In genomic region chr12:130831876-130832405, GRCh38 we compare ENCODE assay signal across 1 cellular context.
TF ChIP-seq lines count a peak whose summit lies in the region.

No MANE protein-coding gene starts in this region.

TF ChIP-seq in HepG2, 621 proteins besides CTCF, POLR2A, EP300 and RAD21 (continued from another document):
- TF ChIP-seq ZNF329 (CRISPR knock-in tag; IDR thresholded peaks at IDR 0.05; ENCODE audit: low read depth): no peak
- no peak for TF ChIP-seq ZNF547 (CRISPR knock-in tag; IDR thresholded peaks at IDR 0.05)
- no peak for TF ChIP-seq STAT6 (CRISPR knock-in tag; IDR thresholded peaks at IDR 0.05; ENCODE audit: borderline replicate concordance)
- TF ChIP-seq, protein P1, sequence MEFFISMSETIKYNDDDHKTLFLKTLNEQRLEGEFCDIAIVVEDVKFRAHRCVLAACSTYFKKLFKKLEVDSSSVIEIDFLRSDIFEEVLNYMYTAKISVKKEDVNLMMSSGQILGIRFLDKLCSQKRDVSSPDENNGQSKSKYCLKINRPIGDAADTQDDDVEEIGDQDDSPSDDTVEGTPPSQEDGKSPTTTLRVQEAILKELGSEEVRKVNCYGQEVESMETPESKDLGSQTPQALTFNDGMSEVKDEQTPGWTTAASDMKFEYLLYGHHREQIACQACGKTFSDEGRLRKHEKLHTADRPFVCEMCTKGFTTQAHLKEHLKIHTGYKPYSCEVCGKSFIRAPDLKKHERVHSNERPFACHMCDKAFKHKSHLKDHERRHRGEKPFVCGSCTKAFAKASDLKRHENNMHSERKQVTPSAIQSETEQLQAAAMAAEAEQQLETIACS (CRISPR knock-in tag; IDR thresholded peaks at IDR 0.05): no peak
- TF ChIP-seq NR3C1 (CRISPR knock-in tag; IDR thresholded peaks at IDR 0.05): no peak
- TF ChIP-seq, protein P2, sequence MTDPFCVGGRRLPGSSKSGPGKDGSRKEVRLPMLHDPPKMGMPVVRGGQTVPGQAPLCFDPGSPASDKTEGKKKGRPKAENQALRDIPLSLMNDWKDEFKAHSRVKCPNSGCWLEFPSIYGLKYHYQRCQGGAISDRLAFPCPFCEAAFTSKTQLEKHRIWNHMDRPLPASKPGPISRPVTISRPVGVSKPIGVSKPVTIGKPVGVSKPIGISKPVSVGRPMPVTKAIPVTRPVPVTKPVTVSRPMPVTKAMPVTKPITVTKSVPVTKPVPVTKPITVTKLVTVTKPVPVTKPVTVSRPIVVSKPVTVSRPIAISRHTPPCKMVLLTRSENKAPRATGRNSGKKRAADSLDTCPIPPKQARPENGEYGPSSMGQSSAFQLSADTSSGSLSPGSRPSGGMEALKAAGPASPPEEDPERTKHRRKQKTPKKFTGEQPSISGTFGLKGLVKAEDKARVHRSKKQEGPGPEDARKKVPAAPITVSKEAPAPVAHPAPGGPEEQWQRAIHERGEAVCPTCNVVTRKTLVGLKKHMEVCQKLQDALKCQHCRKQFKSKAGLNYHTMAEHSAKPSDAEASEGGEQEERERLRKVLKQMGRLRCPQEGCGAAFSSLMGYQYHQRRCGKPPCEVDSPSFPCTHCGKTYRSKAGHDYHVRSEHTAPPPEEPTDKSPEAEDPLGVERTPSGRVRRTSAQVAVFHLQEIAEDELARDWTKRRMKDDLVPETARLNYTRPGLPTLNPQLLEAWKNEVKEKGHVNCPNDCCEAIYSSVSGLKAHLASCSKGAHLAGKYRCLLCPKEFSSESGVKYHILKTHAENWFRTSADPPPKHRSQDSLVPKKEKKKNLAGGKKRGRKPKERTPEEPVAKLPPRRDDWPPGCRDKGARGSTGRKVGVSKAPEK (CRISPR knock-in tag; IDR thresholded peaks at IDR 0.05; ENCODE audit: borderline replicate concordance): no peak
- no peak for TF ChIP-seq ZNF264 (CRISPR knock-in tag; IDR thresholded peaks at IDR 0.05)
- TF ChIP-seq HOXA5 (CRISPR knock-in tag; IDR thresholded peaks at IDR 0.05): no peak
